8 cellular contexts compared by ENCODE assay signal in genomic region chr9:131178382-131178781, GRCh38. TPM values are rescaled to one million over a fixed set of nuclear protein-coding genes. Genes with fewer than 3 reads are reported as not detected.
DNase-seq lines count a peak whose midpoint lies in the region; ATAC-seq and TF ChIP-seq lines count a peak whose summit lies in the region.

No MANE protein-coding gene starts in this region.

- peak overlapping the region; percentile 69 for H3K27ac Mint-ChIP-seq in activated CD8-positive, alpha-beta memory T cell treated with anti-CD3 and anti-CD28 coated beads, Interleukin-2, amount 10 ng/mL, durations not matched to agents 7 days and 5 days
- H3K27ac Mint-ChIP-seq in endothelial cell (ENCODE audit: unreplicated experiment): no peak overlapping the region

- H3K4me3 Mint-ChIP-seq in activated CD8-positive, alpha-beta memory T cell treated with anti-CD3 and anti-CD28 coated beads, Interleukin-2, amount 10 ng/mL, durations not matched to agents 7 days and 5 days: no peak overlapping the region
- H3K4me3 Mint-ChIP-seq in endothelial cell (ENCODE audit: unreplicated experiment): no peak overlapping the region

- H3K36me3 Mint-ChIP-seq in activated CD8-positive, alpha-beta memory T cell treated with anti-CD3 and anti-CD28 coated beads, Interleukin-2, amount 10 ng/mL, durations not matched to agents 7 days and 5 days: peaks cover 49% of the 10 kb centered on the region
- H3K36me3 Mint-ChIP-seq in endothelial cell (ENCODE audit: low read depth, unreplicated experiment): peaks cover 16% of the 10 kb centered on the region

- peak; percentile 72 for TF ChIP-seq CTCF in endothelial cell (IDR thresholded peaks at IDR 0.05; ENCODE audit: unreplicated experiment)

- DNase-seq in DMS 273 (lab: John Stamatoyannopoulos, UW; ENCODE audit: unreplicated experiment): peak; percentile 76
- DNase-seq in DMS 273 treated with DMSO at 0.1 percent for 48 hours (lab: John Stamatoyannopoulos, UW): no peak
- DNase-seq in NOMO-1 treated with DMSO at 0.1 percent for 48 hours (lab: John Stamatoyannopoulos, UW; ENCODE audit: unreplicated experiment): peak; percentile 55
- DNase-seq in activated CD8-positive, alpha-beta memory T cell treated with anti-CD3 and anti-CD28 coated beads, Interleukin-2, amount 10 ng/mL, durations not matched to agents 7 days and 5 days: peak; percentile 86
- peak; percentile 88 for DNase-seq in endothelial cell (ENCODE audit: low spot score)
- peak; percentile 29 for DNase-seq in middle frontal gyrus (ENCODE audit: extremely low spot score, low spot score)
- peak; percentile 35 to 53 for DNase-seq in stimulated activated CD8-positive, alpha-beta memory T cell treated with anti-CD3 and anti-CD28 coated beads, Interleukin-4, amount 100 ng/mL, for 4 hours (ENCODE audit: low read depth in 2 of 2, low spot score in 1 of 2)

- peak; percentile 66 for ATAC-seq in HG02884 (IDR thresholded peaks at IDR 0.05; ENCODE audit: unreplicated experiment)
- peak; percentile 99 for ATAC-seq in activated CD8-positive, alpha-beta memory T cell treated with anti-CD3 and anti-CD28 coated beads, Interleukin-2, amount 10 ng/mL, durations not matched to agents 7 days and 5 days

- CTCF ChIA-PET in activated CD8-positive, alpha-beta memory T cell treated with anti-CD3 and anti-CD28 coated beads, Interleukin-2, amount 10 ng/mL, durations not matched to agents 7 days and 5 days (lab: Charles Lee): interaction anchor here (0.7 to 8.1 kb wide), 19 partner anchors 10 to 244 kb away, joined by 3 to 154 read pairs (median 4); partner anchors contain the start of gene FAM78A

- H3K27me3 Mint-ChIP-seq in activated CD8-positive, alpha-beta memory T cell treated with anti-CD3 and anti-CD28 coated beads, Interleukin-2, amount 10 ng/mL, durations not matched to agents 7 days and 5 days: no peaks in the 10 kb centered on the region
- peaks cover 2% of the 10 kb centered on the region for H3K27me3 Mint-ChIP-seq in endothelial cell (ENCODE audit: unreplicated experiment)

- peaks cover 20% of the 10 kb centered on the region for H3K4me1 Mint-ChIP-seq in activated CD8-positive, alpha-beta memory T cell treated with anti-CD3 and anti-CD28 coated beads, Interleukin-2, amount 10 ng/mL, durations not matched to agents 7 days and 5 days
- H3K4me1 Mint-ChIP-seq in endothelial cell (ENCODE audit: unreplicated experiment): no peaks in the 10 kb centered on the region

- H3K9me3 Mint-ChIP-seq in activated CD8-positive, alpha-beta memory T cell treated with anti-CD3 and anti-CD28 coated beads, Interleukin-2, amount 10 ng/mL, durations not matched to agents 7 days and 5 days (ENCODE audit: low read depth): no peaks in the 10 kb centered on the region
- H3K9me3 Mint-ChIP-seq in endothelial cell (ENCODE audit: unreplicated experiment): no peaks in the 10 kb centered on the region

RNA-seq across cellular contexts. Expression of gene NUP214, which starts 53.0 kb away (rescaled TPM):
- 10 to 100 TPM; 58.3 to 79.9 TPM for total RNA-seq in activated CD8-positive, alpha-beta memory T cell treated with anti-CD3 and anti-CD28 coated beads, Interleukin-2, amount 10 ng/mL, durations not matched to agents 7 days and 5 days
- total RNA-seq in endothelial cell (ENCODE audit: unreplicated experiment): 60.8 TPM
